Comparison of ENCODE assay signal across 8 cellular contexts in genomic region chr1:115643219-115643618, GRCh38. TPM values are rescaled to one million over a fixed set of nuclear protein-coding genes. Genes with fewer than 3 reads are reported as not detected.
DNase-seq lines count a peak whose midpoint lies in the region; ATAC-seq and TF ChIP-seq lines count a peak whose summit lies in the region.

No MANE protein-coding gene starts in this region.

- TF ChIP-seq CTCF in HFFc6 (IDR thresholded peaks at IDR 0.05), result no peak
- TF ChIP-seq CTCF in brain microvascular endothelial cell (IDR thresholded peaks at IDR 0.05; ENCODE audit: low read depth, low read length, missing control alignments), result no peak

- no peak for ATAC-seq in GM21526 (IDR thresholded peaks at IDR 0.05; ENCODE audit: low FRiP score, unreplicated experiment)

- H3K27me3 ChIP-seq in ACC112 (ENCODE audit: insufficient read depth, low read length) (peaks cover 13% of the 10 kb centered on the region; the same call in 1 of the 2 replicates), brain microvascular endothelial cell (replicated peaks) (no peaks in the 10 kb centered on the region), mucosa of stomach (ENCODE audit: control insufficient read depth, insufficient read depth, low read length) (no peaks in the 10 kb centered on the region)

- H3K9ac ChIP-seq in mucosa of stomach (ENCODE audit: low read length), result peak overlapping the region; percentile 71

- H3K79me2 ChIP-seq in ACC112 (ENCODE audit: control insufficient read depth, insufficient read depth, low read length, unreplicated experiment), result peaks cover 46% of the 10 kb centered on the region

- peaks cover 5% of the 10 kb centered on the region; the same call in 1 of the 2 replicates for H3K9me3 Mint-ChIP-seq in HFFc6

- in situ Hi-C loops in brain microvascular endothelial cell (cut with HindIII; ENCODE audit: low pct_ligation_motif_present, low sequenced_read_pairs), result no loop called here

- H3K36me3 Mint-ChIP-seq in HFFc6 (ENCODE audit: low read depth), result no peaks in the 10 kb centered on the region

- no peaks in the 10 kb centered on the region for H3K9me3 ChIP-seq in mucosa of stomach (ENCODE audit: control insufficient read depth, low read length)

- H3K27me3 Mint-ChIP-seq in HFFc6 (ENCODE audit: insufficient read depth), result peaks cover 10% of the 10 kb centered on the region

- peaks cover 13% of the 10 kb centered on the region for H3K4me1 Mint-ChIP-seq in HFFc6 (ENCODE audit: low read depth)

- peak overlapping the region; percentile 94 for H3K4me3 Mint-ChIP-seq in HFFc6

- H3K4me3 ChIP-seq in ACC112 (ENCODE audit: low read depth, low read length) (peak overlapping the region; percentile 95), brain microvascular endothelial cell (ENCODE audit: low read depth, low read length) (peak overlapping the region; percentile 76), mucosa of stomach (ENCODE audit: low read length) (peak overlapping the region; percentile 72)

- H3K4me1 ChIP-seq in ACC112 (ENCODE audit: control insufficient read depth, insufficient read depth, low read length, unreplicated experiment) (peaks cover 20% of the 10 kb centered on the region), mucosa of stomach (ENCODE audit: control insufficient read depth, insufficient read depth, low read length) (peaks cover 16% of the 10 kb centered on the region)

- peak overlapping the region; percentile 78 for H2AFZ ChIP-seq in ACC112 (ENCODE audit: low read length, unreplicated experiment)

- no peak overlapping the region for H3K27ac ChIP-seq in ACC112 (ENCODE audit: low read depth, low read length)
- no peak overlapping the region for H3K27ac ChIP-seq in brain microvascular endothelial cell

- no peaks in the 10 kb centered on the region for H3K36me3 ChIP-seq in ACC112 (ENCODE audit: insufficient read depth, low read length)
- H3K36me3 ChIP-seq in brain microvascular endothelial cell (replicated peaks), result no peaks in the 10 kb centered on the region
- H3K36me3 ChIP-seq in mucosa of stomach (ENCODE audit: control insufficient read depth, insufficient read depth, low read length), result no peaks in the 10 kb centered on the region

- DNase-seq in HFFc6 (no peak), brain microvascular endothelial cell (no peak), iPS-NIHi11 (ENCODE audit: low spot score) (no peak)
- DNase-seq in activated CD4-positive, alpha-beta T cell treated with anti-CD3 and anti-CD28 coated beads for 1 hour, result no peak
- no peak for DNase-seq in stimulated activated naive CD4-positive, alpha-beta T cell (lab: John Stamatoyannopoulos, UW)

- H3K27ac Mint-ChIP-seq in HFFc6, result peak overlapping the region; percentile 73

RNA-seq across cellular contexts. Expression of gene VANGL1, which starts 1.4 kb away (rescaled TPM):
- total RNA-seq in HFFc6 (2021; fragmentation: NEBNext Ultra II Directional; extraction: Animal tissue kit (Norgen Biotek cat#: 25700)), result 10 to 100 TPM; 14.7 to 20.6 (median 18.5) TPM
